Comparison of ENCODE assay signal across 15 cellular contexts in genomic region chr19:46134527-46134926, GRCh38. TPM values are rescaled to one million over a fixed set of nuclear protein-coding genes. Genes with fewer than 3 reads are reported as not detected.
DNase-seq lines count a peak whose midpoint lies in the region; ATAC-seq, FAIRE-seq and TF ChIP-seq lines count a peak whose summit lies in the region.
"Had no signal": no experiment of that assay in that cellular context is flagged by ENCODE, and none has a peak within 500 bp of the region (broad histone marks: within the 10 kb centered on the region; RNA-seq: fewer than 3 reads in every experiment).

No MANE protein-coding gene starts in this region.

- peak overlapping the region; percentile 91 for H3K14ac ChIP-seq in trophoblast cell (ENCODE audit: low read length)

- H4K91ac ChIP-seq in trophoblast cell (ENCODE audit: low read depth, low read length), result peak overlapping the region; percentile 63

- H3K79me2 ChIP-seq in endothelial cell of umbilical vein (ENCODE audit: control insufficient read depth, insufficient read depth, low read length), result no peaks in the 10 kb centered on the region
- peaks cover 8% of the 10 kb centered on the region for H3K79me2 ChIP-seq in trophoblast cell (ENCODE audit: control insufficient read depth, insufficient read depth, low read length, poor library complexity)

- H3K4me2 ChIP-seq in endothelial cell of umbilical vein (ENCODE audit: insufficient read depth, low read length) (no peak overlapping the region), trophoblast cell (ENCODE audit: low read length) (no peak overlapping the region)

- no peak overlapping the region for H3K18ac ChIP-seq in trophoblast cell (ENCODE audit: low read length)

- H2BK5ac ChIP-seq in trophoblast cell (ENCODE audit: low read depth, low read length, poor library complexity), result peak overlapping the region; percentile 5

- TF ChIP-seq CTCF in HEK293 (tag by site-specific recombination; IDR thresholded peaks at IDR 0.05) (no peak), endothelial cell of umbilical vein (IDR thresholded peaks at IDR 0.05; ENCODE audit: extremely low read depth in 1 of 2, insufficient read depth in 1 of 2, low read depth in 1 of 2, low read length in 2 of 2) (no peak)

- H2BK12ac ChIP-seq in trophoblast cell (ENCODE audit: low read length), result peak overlapping the region; percentile 62

- DNase-seq in NCI-H510A treated with DMSO at 0.1 percent for 48 hours (lab: John Stamatoyannopoulos, UW), result peak; percentile 74
- no peak for DNase-seq in endothelial cell of umbilical vein (ENCODE audit: low read depth, low spot score)
- DNase-seq in trophoblast cell, result peak; percentile 47 to 72
- no peak for DNase-seq in posterior cingulate gyrus
- DNase-seq in C1 segment of cervical spinal cord (lab: John Stamatoyannopoulos, UW), result no peak
- DNase-seq: activated CD4-positive, CD25-positive, alpha-beta regulatory T cell; adrenal gland; CD4-positive, alpha-beta memory T cell; head of caudate nucleus; left cardiac atrium; NCI-H187 had no signal

- H3K9me3 ChIP-seq in HEK293 (ENCODE audit: control insufficient read depth, insufficient read depth, low read depth, low read length) (no peaks in the 10 kb centered on the region; the same call in 1 of the 2 replicates), endothelial cell of umbilical vein (replicated peaks; ENCODE audit: control insufficient read depth, insufficient read depth, low read length) (no peaks in the 10 kb centered on the region), trophoblast cell (ENCODE audit: insufficient read depth, low read depth, low read length) (peaks cover 7% of the 10 kb centered on the region)
- H3K9me3 ChIP-seq: adrenal gland had no signal

- no peak overlapping the region for H3K9ac ChIP-seq in endothelial cell of umbilical vein (replicated peaks; ENCODE audit: extremely low read depth, insufficient read depth, low read length)
- H3K9ac ChIP-seq in trophoblast cell (ENCODE audit: low read length), result no peak overlapping the region

- H2AFZ ChIP-seq in endothelial cell of umbilical vein (ENCODE audit: low read depth, low read length), result no peak overlapping the region
- H2AFZ ChIP-seq in trophoblast cell (ENCODE audit: insufficient read depth, low read length, poor library complexity), result no peak overlapping the region

- POLR2A ChIA-PET in HEK293 (lab: Yijun Ruan, JAX), result no interaction called here
- POLR2A ChIA-PET in endothelial cell of umbilical vein (lab: Charles Lee), result no interaction called here

- BruUV-seq in endothelial cell of umbilical vein (replicated peaks; lab: Mats Ljungman, UMichigan), result no TSS peak

- H2BK120ac ChIP-seq in trophoblast cell (ENCODE audit: insufficient read depth, low read length, poor library complexity), result peak overlapping the region; percentile 93

- no peak overlapping the region for H4K12ac ChIP-seq in trophoblast cell (ENCODE audit: low read depth, low read length)

- no peaks in the 10 kb centered on the region for H3K9me1 ChIP-seq in endothelial cell of umbilical vein (replicated peaks; ENCODE audit: control insufficient read depth, extremely low read depth, insufficient read depth, low read length)

- dilution Hi-C loops in endothelial cell of umbilical vein (cut with MboI; ENCODE audit: extremely low pct_ligation_motif_present, low sequenced_read_pairs), result no loop called here

- no peak overlapping the region for H3K4me3 ChIP-seq in HEK293 (ENCODE audit: low read depth, low read length)
- H3K4me3 ChIP-seq in endothelial cell of umbilical vein (replicated peaks in 1 of 3; ENCODE audit: insufficient read depth in 1 of 3, low read depth in 1 of 3, low read length in 3 of 3), result no peak overlapping the region
- H3K4me3 ChIP-seq in trophoblast cell (ENCODE audit: low read depth, low read length), result no peak overlapping the region
- H3K4me3 ChIP-seq: adrenal gland had no signal

- CTCF ChIA-PET in HEK293 (lab: Yijun Ruan, JAX), result interaction anchor here (0.6 to 2.4 kb wide), 5 partner anchors 52 to 265 kb away, joined by 3 to 5 read pairs (median 3); no protein-coding TSS in a partner anchor
- CTCF ChIA-PET in endothelial cell of umbilical vein (lab: Charles Lee), result no interaction called here

- intact Hi-C loops in endothelial cell of umbilical vein (cut with micrococcal nuclease) (no loop called here), posterior cingulate gyrus (cut with DNase I) (no loop called here)

- no peak for ATAC-seq in GM18517 (IDR thresholded peaks at IDR 0.05; ENCODE audit: unreplicated experiment)

- H3K4me1 ChIP-seq in HEK293 (ENCODE audit: control insufficient read depth, insufficient read depth, low read length), result peaks cover 10% of the 10 kb centered on the region
- H3K4me1 ChIP-seq in endothelial cell of umbilical vein (ENCODE audit: control insufficient read depth, extremely low read depth, insufficient read depth, low read length), result peaks cover 21% of the 10 kb centered on the region
- peaks cover 7 to 9% of the 10 kb centered on the region in 2 experiments for H3K4me1 ChIP-seq in trophoblast cell (ENCODE audit: control insufficient read depth in 1 of 2, insufficient read depth in 2 of 2, low read length in 2 of 2)
- H3K4me1 ChIP-seq: adrenal gland had no signal

- H4K20me1 ChIP-seq in endothelial cell of umbilical vein (replicated peaks; ENCODE audit: control insufficient read depth, extremely low read depth, insufficient read depth, low read length), result no peaks in the 10 kb centered on the region

- H3K27me3 ChIP-seq in endothelial cell of umbilical vein (ENCODE audit: control insufficient read depth in 2 of 2, insufficient read depth in 2 of 2, low read length in 2 of 2) (peaks cover 0 to 24% of the 10 kb centered on the region in 2 experiments), trophoblast cell (ENCODE audit: insufficient read depth, low read length) (no peaks in the 10 kb centered on the region)

- no peak for TF ChIP-seq POLR2A in endothelial cell of umbilical vein (IDR thresholded peaks at IDR 0.05; ENCODE audit: low read depth, low read length)

- peak overlapping the region; percentile 12 for H2AK5ac ChIP-seq in trophoblast cell (ENCODE audit: low read length)

- peak overlapping the region; percentile 37 for H4K8ac ChIP-seq in trophoblast cell (ENCODE audit: low read depth, low read length)

- no peaks in the 10 kb centered on the region for H3K36me3 ChIP-seq in HEK293 (ENCODE audit: control insufficient read depth in 2 of 2, insufficient read depth in 1 of 2, low read length in 2 of 2)
- H3K36me3 ChIP-seq in endothelial cell of umbilical vein (ENCODE audit: control insufficient read depth in 2 of 2, extremely low read depth in 1 of 2, insufficient read depth in 2 of 2, low read length in 2 of 2), result no peaks in the 10 kb centered on the region
- peaks cover 0 to 2% of the 10 kb centered on the region in 2 experiments for H3K36me3 ChIP-seq in trophoblast cell (ENCODE audit: control insufficient read depth in 1 of 2, insufficient read depth in 2 of 2, low read length in 2 of 2)
- H3K36me3 ChIP-seq: adrenal gland had no signal

- peak; percentile 21 for FAIRE-seq in endothelial cell of umbilical vein (lab: Jason Lieb, UNC)

- no peak overlapping the region for H3K23ac ChIP-seq in trophoblast cell (ENCODE audit: low read length)

- peak overlapping the region; percentile 16 for H3K4ac ChIP-seq in trophoblast cell (ENCODE audit: low read depth, low read length)

- H3K79me1 ChIP-seq in trophoblast cell (ENCODE audit: low read length), result peaks cover 31% of the 10 kb centered on the region

- H3K27ac ChIP-seq in HEK293 (ENCODE audit: extremely low read depth, low read depth, low read length), result no peak overlapping the region
- H3K27ac ChIP-seq in endothelial cell of umbilical vein (ENCODE audit: insufficient read depth, low read depth, low read length), result no peak overlapping the region
- no peak overlapping the region for H3K27ac ChIP-seq in trophoblast cell (ENCODE audit: low read depth, low read length)

TF ChIP-seq in HEK293, 187 proteins besides CTCF, POLR2A, EP300 and RAD21:
- TF ChIP-seq ZNF394 (tag by site-specific recombination; IDR thresholded peaks at IDR 0.05; ENCODE audit: borderline replicate concordance) (peak; percentile 28; the same call in 1 of the 2 replicates), ZBTB20 (tag by site-specific recombination; IDR thresholded peaks at IDR 0.05) (no peak)

TF ChIP-seq in endothelial cell of umbilical vein, 7 proteins besides CTCF, POLR2A, EP300 and RAD21:
- TF ChIP-seq EZH2 (IDR thresholded peaks at IDR 0.05; ENCODE audit: borderline replicate concordance, low read depth, low read length, severe bottlenecking) (no peak), GATA2 (IDR thresholded peaks at IDR 0.05; ENCODE audit: insufficient read depth, insufficient read length, low read depth, low read length) (no peak), FOS (IDR thresholded peaks at IDR 0.05; ENCODE audit: borderline replicate concordance, insufficient read depth, low read length) (no peak)

RNA-seq across cellular contexts. Expression of gene IGFL3, which starts 10.0 kb away (rescaled TPM):
- total RNA-seq in endothelial cell of umbilical vein, result not detected in 2 replicates
- not detected in 2 replicates for polyA plus RNA-seq in endothelial cell of umbilical vein
- not detected in 2 replicates for polyA plus RNA-seq in endothelial cell of umbilical vein (2011; cell fraction: cytosol; rRNA removed)
- not detected in 2 replicates for polyA plus RNA-seq in endothelial cell of umbilical vein (2011; cell fraction: nucleus; rRNA removed)
- polyA plus RNA-seq in endothelial cell of umbilical vein (2012), result not detected in 2 replicates
- not detected in 2 replicates for polyA minus RNA-seq in endothelial cell of umbilical vein
- not detected for polyA minus RNA-seq in endothelial cell of umbilical vein (2011; cell fraction: cytosol; rRNA and poly(A)+ RNA removed)
- polyA minus RNA-seq in endothelial cell of umbilical vein (2011; cell fraction: nucleus; rRNA and poly(A)+ RNA removed), result not detected in 2 replicates
- polyA plus RNA-seq in trophoblast cell (2013), result 0.39 and 0.48 TPM in 2 replicates
- total RNA-seq: adrenal gland; CD4-positive, alpha-beta memory T cell; left cardiac atrium; skeletal muscle tissue had no signal
- polyA plus RNA-seq: adrenal gland; CD4-positive, alpha-beta memory T cell; neural cell had no signal

RNA-seq across cellular contexts. Expression of gene IGFL2, which starts 13.5 kb away (rescaled TPM):
- total RNA-seq in endothelial cell of umbilical vein, result not detected in 2 replicates
- polyA plus RNA-seq in endothelial cell of umbilical vein, result not detected in 2 replicates
- polyA plus RNA-seq in endothelial cell of umbilical vein (2011; cell fraction: cytosol; rRNA removed), result not detected in 2 replicates
- not detected in 2 replicates for polyA plus RNA-seq in endothelial cell of umbilical vein (2011; cell fraction: nucleus; rRNA removed)
- polyA plus RNA-seq in endothelial cell of umbilical vein (2012), result not detected in 2 replicates
- polyA minus RNA-seq in endothelial cell of umbilical vein, result not detected in 2 replicates
- not detected for polyA minus RNA-seq in endothelial cell of umbilical vein (2011; cell fraction: cytosol; rRNA and poly(A)+ RNA removed)
- not detected in 2 replicates for polyA minus RNA-seq in endothelial cell of umbilical vein (2011; cell fraction: nucleus; rRNA and poly(A)+ RNA removed)
- 1.8 and 2.4 TPM in 2 replicates for polyA plus RNA-seq in trophoblast cell (2013)
- total RNA-seq: adrenal gland, left cardiac atrium, skeletal muscle tissue had no signal
- polyA plus RNA-seq: adrenal gland, neural cell had no signal

Comparison
In these comparisons a context has a peak if more than half of its experiments do, and no peak if none do; other contexts are left out.
1. DNase-seq: peak in NCI-H510A treated with DMSO at 0.1 percent for 48 hours (single experiment) and trophoblast cell (2 of 2); none in endothelial cell of umbilical vein (single experiment), posterior cingulate gyrus (0 of 10) and C1 segment of cervical spinal cord (0 of 14).